Comparison of ENCODE assay signal across 28 cellular contexts in genomic region chr18:23103449-23103848, GRCh38.
"Had no signal": no experiment of that assay in that cellular context is flagged by ENCODE, and none has a peak within 500 bp of the region (broad histone marks: within the 10 kb centered on the region; RNA-seq: fewer than 3 reads in every experiment).

No MANE protein-coding gene starts in this region.

- H3K27ac ChIP-seq: coronary artery, dorsolateral prefrontal cortex, heart left ventricle, left lung, lower lobe of right lung, neutrophil, ovary, psoas muscle, sigmoid colon, suprapubic skin, tibial artery had no signal

- H3K4me1 ChIP-seq: psoas muscle had no signal

- DNase-seq: activated CD4-positive, alpha-beta T cell treated with anti-CD3 and anti-CD28 coated beads for 36 hours; activated CD4-positive, CD25-positive, alpha-beta regulatory T cell; activated naive CD4-positive, alpha-beta T cell; activated T-cell treated with anti-CD3 and anti-CD28 coated beads for 4 hours; activated T-cell treated with anti-CD3 and anti-CD28 coated beads, Interleukin-2, amount 50 U/mL, for 72 hours; aorta; dorsolateral prefrontal cortex; effector memory CD4-positive, alpha-beta T cell; foreskin fibroblast; heart left ventricle; kidney glomerular epithelial cell; left lung; lower lobe of right lung; naive B cell; nephron progenitor cell; ovary; psoas muscle; sigmoid colon; small intestine; stimulated activated CD4-positive, alpha-beta T cell treated with anti-CD3 and anti-CD28 coated beads, Interleukin-1b, Interleukin-23, amount 100 ng/mL, for 48 hours; stimulated activated naive B cell treated with anti-CD40 and anti-IgM and Interleukin-4, amounts not matched to agents 10 μg/mL and 1 μg/mL and 100 μg/mL, for 72 hours; T-helper 17 cell; tibial artery had no signal

- H3K9me3 Mint-ChIP-seq: activated T-cell treated with anti-CD3 and anti-CD28 coated beads, Interleukin-2, amount 50 U/mL, for 72 hours; naive B cell; nephron progenitor cell; stimulated activated naive B cell treated with anti-CD40 and anti-IgM and Interleukin-4, amounts not matched to agents 10 μg/mL and 1 μg/mL and 100 μg/mL, for 72 hours had no signal

- ATAC-seq: activated CD4-positive, alpha-beta T cell treated with anti-CD3 and anti-CD28 coated beads for 36 hours; activated T-cell treated with anti-CD3 and anti-CD28 coated beads, Interleukin-2, amount 50 U/mL, for 72 hours; heart left ventricle; left lung; lower lobe of right lung; psoas muscle; stimulated activated naive B cell treated with anti-CD40 and anti-IgM and Interleukin-4, amounts not matched to agents 10 μg/mL and 1 μg/mL and 100 μg/mL, for 72 hours; T-helper 17 cell had no signal

- H3K9me3 ChIP-seq: heart left ventricle, left lung, lower lobe of right lung, neutrophil, ovary, psoas muscle, sigmoid colon, suprapubic skin, tibial artery had no signal

- H3K4me3 ChIP-seq: coronary artery, dorsolateral prefrontal cortex, heart left ventricle, left lung, lower lobe of right lung, ovary, psoas muscle, sigmoid colon, suprapubic skin, tibial artery had no signal

- H3K27me3 Mint-ChIP-seq: activated CD4-positive, alpha-beta T cell treated with anti-CD3 and anti-CD28 coated beads for 36 hours; activated naive CD8-positive, alpha-beta T cell; naive B cell; T-helper 17 cell had no signal

- H3K36me3 Mint-ChIP-seq: activated naive CD8-positive, alpha-beta T cell; brain; naive B cell; stimulated activated naive B cell treated with anti-CD40 and anti-IgM and Interleukin-4, amounts not matched to agents 10 μg/mL and 1 μg/mL and 100 μg/mL, for 72 hours had no signal

- H3K36me3 ChIP-seq: heart left ventricle, left lung, lower lobe of right lung, neutrophil, ovary, sigmoid colon, suprapubic skin, tibial artery had no signal

- H3K27me3 ChIP-seq: dorsolateral prefrontal cortex, heart left ventricle, left lung, ovary, sigmoid colon, suprapubic skin, tibial artery had no signal

- H3K27ac Mint-ChIP-seq: activated CD4-positive, alpha-beta T cell treated with anti-CD3 and anti-CD28 coated beads for 36 hours; activated naive CD8-positive, alpha-beta T cell; activated T-cell treated with anti-CD3 and anti-CD28 coated beads, Interleukin-2, amount 50 U/mL, for 72 hours; brain; nephron progenitor cell; stimulated activated naive B cell treated with anti-CD40 and anti-IgM and Interleukin-4, amounts not matched to agents 10 μg/mL and 1 μg/mL and 100 μg/mL, for 72 hours; T-helper 17 cell had no signal

- H3K4me3 Mint-ChIP-seq: activated CD4-positive, alpha-beta T cell treated with anti-CD3 and anti-CD28 coated beads for 36 hours; activated naive CD8-positive, alpha-beta T cell; activated T-cell treated with anti-CD3 and anti-CD28 coated beads, Interleukin-2, amount 50 U/mL, for 72 hours; brain; naive B cell; nephron progenitor cell; stimulated activated naive B cell treated with anti-CD40 and anti-IgM and Interleukin-4, amounts not matched to agents 10 μg/mL and 1 μg/mL and 100 μg/mL, for 72 hours; T-helper 17 cell had no signal
